ENCODE assay signal across 8 cellular contexts in the genomic region with DNA sequence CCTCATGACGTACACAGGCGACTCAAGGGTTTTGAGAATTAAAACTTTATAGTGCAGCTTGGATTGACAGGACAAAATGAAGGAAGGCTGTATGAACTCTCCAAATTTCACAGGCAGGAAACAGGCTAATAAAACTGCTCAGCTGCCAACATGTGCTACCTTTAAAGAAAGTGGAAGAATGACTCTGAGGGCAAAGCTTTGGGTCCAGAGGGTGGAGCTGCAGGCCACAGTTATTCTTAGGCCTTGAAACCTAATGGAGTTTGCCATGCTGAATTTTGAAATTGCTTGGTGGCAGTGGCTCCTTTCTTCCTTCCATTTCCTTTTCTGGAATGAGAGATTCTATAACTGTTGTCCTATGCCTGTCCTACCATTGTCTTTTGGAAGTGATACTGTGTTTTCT. TPM values are rescaled to one million over a fixed set of nuclear protein-coding genes. Genes with fewer than 3 reads are reported as not detected.
A peak's percentile ranks its signal among the peaks of the same experiment; 100 is the strongest.
DNase-seq lines count a peak whose midpoint lies in the region; ATAC-seq, FAIRE-seq and TF ChIP-seq lines count a peak whose summit lies in the region.

No MANE protein-coding gene starts in this region.

- DNase-seq in EH (ENCODE audit: low read depth), result peak; percentile 43
- DNase-seq in HL-60 (ENCODE audit: low read depth in 1 of 2, low spot score in 1 of 2), result peak in 1 of 2 experiments; percentile 58
- DNase-seq in RKO (ENCODE audit: low spot score), result peak; percentile 18
- DNase-seq in kidney tubule cell (ENCODE audit: low spot score), result peak; percentile 16
- DNase-seq in GM12892 (ENCODE audit: insufficient read length), result no peak
- no peak for DNase-seq in activated CD4-positive, alpha-beta T cell treated with anti-CD3 and anti-CD28 coated beads for 1 hour

- ATAC-seq in GM19463 (IDR thresholded peaks at IDR 0.05; ENCODE audit: unreplicated experiment) (no peak), GM21381 (IDR thresholded peaks at IDR 0.05; ENCODE audit: unreplicated experiment) (no peak)

- no peak for TF ChIP-seq POLR2A in GM12892 (IDR thresholded peaks at IDR 0.05; ENCODE audit: low read depth, low read length)

- H3K4me3 ChIP-seq in HL-60 (replicated peaks; ENCODE audit: insufficient read depth, low read length), result no peak overlapping the region

- H3K27ac ChIP-seq in HL-60 (replicated peaks), result peak overlapping the region; percentile 84

- no peaks in the 10 kb centered on the region for H3K27me3 ChIP-seq in HL-60 (ENCODE audit: insufficient read depth, poor library complexity, severe bottlenecking)

- TF ChIP-seq CTCF in HL-60 (IDR thresholded peaks at IDR 0.05; ENCODE audit: insufficient read depth, low read length), result no peak

- no peak for FAIRE-seq in GM12892 (lab: Jason Lieb, UNC)

RNA-seq across cellular contexts. Expression of gene HAT1, which starts 34.8 kb away (rescaled TPM):
- 81.2 TPM for polyA plus RNA-seq in GM12892 (2012; ENCODE audit: missing spikeins)

RNA-seq across cellular contexts. Expression of gene METAP1D, which starts 42.7 kb away (rescaled TPM):
- 8.8 TPM for polyA plus RNA-seq in GM12892 (2012; ENCODE audit: missing spikeins)

Comparison
In these comparisons a context has a peak if more than half of its experiments do, and no peak if none do; other contexts are left out.
1. DNase-seq: peak in EH (single experiment), RKO (single experiment) and kidney tubule cell (single experiment); none in GM12892 (single experiment) and activated CD4-positive, alpha-beta T cell treated with anti-CD3 and anti-CD28 coated beads for 1 hour (single experiment).